Comparison of ENCODE assay signal across 7 cellular contexts in genomic region chr12:128290938-128291337, GRCh38. TPM values are rescaled to one million over a fixed set of nuclear protein-coding genes. Genes with fewer than 3 reads are reported as not detected.
"Had no signal": no experiment of that assay in that cellular context is flagged by ENCODE, and none has a peak within 500 bp of the region (broad histone marks: within the 10 kb centered on the region; RNA-seq: fewer than 3 reads in every experiment).

No MANE protein-coding gene starts in this region.

- H3K27ac Mint-ChIP-seq: GM23338, HFFc6, IgD-negative memory B cell had no signal

- H3K4me3 ChIP-seq: GM23338, HAP-1 had no signal

- H3K36me3 ChIP-seq: HAP-1 had no signal

- DNase-seq: H7, HFFc6 had no signal

- H3K4me3 Mint-ChIP-seq: GM23338, HFFc6, IgD-negative memory B cell had no signal

- H3K36me3 Mint-ChIP-seq: IgD-negative memory B cell had no signal

- H3K4me1 Mint-ChIP-seq: GM23338, IgD-negative memory B cell had no signal

- H3K9me3 ChIP-seq: HAP-1 had no signal

- ATAC-seq: GM23338, HCT116 had no signal

- H3K4me1 ChIP-seq: HAP-1 had no signal

RNA-seq across cellular contexts. Expression of gene TMEM132C, which starts 24.0 kb away (rescaled TPM):
- total RNA-seq: GM23338, HFFc6, HT-29 had no signal
- polyA plus RNA-seq: GM23338, IgD-negative memory B cell had no signal
